25 cellular contexts compared by ENCODE assay signal in the genomic region with DNA sequence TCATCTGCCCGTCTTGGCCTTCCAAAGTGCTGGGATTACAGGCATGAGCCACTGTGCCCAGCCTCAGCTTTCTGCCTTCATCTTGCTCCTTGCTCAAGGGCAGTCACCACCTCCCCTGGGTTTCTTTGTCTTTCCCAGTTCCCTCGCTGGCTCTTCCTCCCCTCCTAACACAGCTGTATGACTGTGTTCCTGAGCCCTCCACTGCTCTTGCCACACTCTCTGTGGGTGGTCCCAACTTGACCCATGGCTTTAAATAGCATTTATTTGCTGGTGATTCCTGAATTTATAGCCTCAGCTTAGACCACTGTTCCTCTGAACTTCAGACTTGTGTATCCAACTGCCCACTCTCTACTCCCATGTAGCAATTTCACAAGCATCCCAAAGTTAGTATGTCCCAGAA.
"Had no signal": no experiment of that assay in that cellular context is flagged by ENCODE, and none has a peak within 500 bp of the region (broad histone marks: within the 10 kb centered on the region; RNA-seq: fewer than 3 reads in every experiment).

No MANE protein-coding gene starts in this region.

- H3K36me3 Mint-ChIP-seq: activated naive CD4-positive, alpha-beta T cell treated with anti-CD3 and anti-CD28 coated beads, Interleukin-2, amount 10 ng/mL, durations not matched to agents 7 days and 5 days; activated naive CD8-positive, alpha-beta T cell treated with anti-CD3 and anti-CD28 coated beads for 36 hours had no signal

- H3K27ac ChIP-seq: Peyer's patch, RWPE1 had no signal

- H3K9me3 Mint-ChIP-seq: activated CD8-positive, alpha-beta T cell treated with anti-CD3 and anti-CD28 coated beads for 36 hours; activated naive CD4-positive, alpha-beta T cell treated with anti-CD3 and anti-CD28 coated beads, Interleukin-2, amount 10 ng/mL, durations not matched to agents 7 days and 5 days had no signal

- DNase-seq: activated CD4-positive, CD25-positive, alpha-beta regulatory T cell; activated CD8-positive, alpha-beta memory T cell treated with anti-CD3 and anti-CD28 coated beads, Interleukin-2, amount 50 U/mL, for 4 hours; activated CD8-positive, alpha-beta T cell treated with anti-CD3 and anti-CD28 coated beads for 36 hours; activated gamma-delta T cell treated with Interleukin-2 at 50 U/mL for 16 hours; activated naive CD4-positive, alpha-beta T cell treated with anti-CD3 and anti-CD28 coated beads, Interleukin-2, amount 10 ng/mL, durations not matched to agents 7 days and 5 days; activated naive CD8-positive, alpha-beta T cell treated with anti-CD3 and anti-CD28 coated beads for 36 hours; activated T-cell treated with anti-CD3 and anti-CD28 coated beads, Interleukin-2, amount 50 U/mL, for 72 hours; anterior cingulate cortex; central memory CD4-positive, alpha-beta T cell; MG63; MV-4-11; NCI-H1092 treated with DMSO at 0.1 percent for 48 hours; NCI-H1417 treated with DMSO at 0.1 percent for 48 hours; NCI-H1694; NCI-H2029 treated with DMSO at 0.1 percent for 48 hours; NCI-H345; NCI-H510A; NCI-H526 treated with DMSO at 0.1 percent for 48 hours; NCI-H82; Peyer's patch; Right ventricle myocardium superior; T-helper 17 cell; T-helper 9 cell had no signal

- H3K4me3 Mint-ChIP-seq: activated CD8-positive, alpha-beta T cell treated with anti-CD3 and anti-CD28 coated beads for 36 hours; activated naive CD4-positive, alpha-beta T cell treated with anti-CD3 and anti-CD28 coated beads, Interleukin-2, amount 10 ng/mL, durations not matched to agents 7 days and 5 days; activated naive CD8-positive, alpha-beta T cell treated with anti-CD3 and anti-CD28 coated beads for 36 hours; activated T-cell treated with anti-CD3 and anti-CD28 coated beads, Interleukin-2, amount 50 U/mL, for 72 hours; T-helper 17 cell had no signal

- H3K27ac Mint-ChIP-seq: activated CD8-positive, alpha-beta T cell treated with anti-CD3 and anti-CD28 coated beads for 36 hours; activated naive CD4-positive, alpha-beta T cell treated with anti-CD3 and anti-CD28 coated beads, Interleukin-2, amount 10 ng/mL, durations not matched to agents 7 days and 5 days; activated naive CD8-positive, alpha-beta T cell treated with anti-CD3 and anti-CD28 coated beads for 36 hours; activated T-cell treated with anti-CD3 and anti-CD28 coated beads, Interleukin-2, amount 50 U/mL, for 72 hours; activated T-helper 2 cell treated with anti-CD3 and anti-CD28 coated beads, Interferon-gamma antibody, Interleukin-2, Interleukin-4, amounts not matched to agents 10 μg/mL and 5 μg/mL and 100 μg/mL, durations not matched to agents 14 hours and 24 hours and 36 hours; T-helper 17 cell had no signal

- H3K27me3 ChIP-seq: MG63, Peyer's patch had no signal

- ATAC-seq: activated CD8-positive, alpha-beta T cell treated with anti-CD3 and anti-CD28 coated beads for 36 hours; activated T-cell treated with anti-CD3 and anti-CD28 coated beads, Interleukin-2, amount 50 U/mL, for 72 hours; T-helper 17 cell had no signal

- H3K4me1 Mint-ChIP-seq: activated naive CD4-positive, alpha-beta T cell treated with anti-CD3 and anti-CD28 coated beads, Interleukin-2, amount 10 ng/mL, durations not matched to agents 7 days and 5 days; activated naive CD8-positive, alpha-beta T cell treated with anti-CD3 and anti-CD28 coated beads for 36 hours; T-helper 17 cell had no signal

- H3K4me1 ChIP-seq: Peyer's patch had no signal

- H3K4me3 ChIP-seq: MG63, Peyer's patch had no signal

- H3K9me3 ChIP-seq: Peyer's patch had no signal

- H3K36me3 ChIP-seq: MG63, Peyer's patch had no signal
